Comparison of ENCODE assay signal across 34 cellular contexts in genomic region chr6:4759997-4760396, GRCh38.
"Had no signal": no experiment of that assay in that cellular context is flagged by ENCODE, and none has a peak within 500 bp of the region (broad histone marks: within the 10 kb centered on the region; RNA-seq: fewer than 3 reads in every experiment).

No MANE protein-coding gene starts in this region.

- H3K36me3 ChIP-seq: adrenal gland, brain microvascular endothelial cell, breast epithelium had no signal

- H3K4me1 ChIP-seq: adrenal gland, body of pancreas, breast epithelium had no signal

- H3K4me3 ChIP-seq: adrenal gland, body of pancreas, breast epithelium had no signal

- H3K9me3 ChIP-seq: adrenal gland had no signal

- H3K27ac ChIP-seq: adrenal gland, body of pancreas, brain microvascular endothelial cell, breast epithelium, VCaP had no signal

- ATAC-seq: activated CD8-positive, alpha-beta T cell treated with anti-CD3 and anti-CD28 coated beads for 36 hours; activated naive CD4-positive, alpha-beta T cell treated with anti-CD3 and anti-CD28 coated beads, Interleukin-2, amount 50 U/mL, for 72 hours; activated T-cell treated with anti-CD3 and anti-CD28 coated beads, Interleukin-2, amount 50 U/mL, for 4 hours; activated T-cell treated with anti-CD3 and anti-CD28 coated beads, Interleukin-2, amount 50 U/mL, for 72 hours; activated T-helper 17 cell treated with anti-CD3 and anti-CD28 coated beads, Interleukin-2, amount 50 U/mL, for 72 hours; body of pancreas had no signal

- DNase-seq: activated B cell treated with CpG ODN at 0.5 μM for 24 hours; activated CD4-positive, alpha-beta memory T cell treated with anti-CD3 and anti-CD28 coated beads for 36 hours; activated CD4-positive, alpha-beta T cell treated with anti-CD3 and anti-CD28 coated beads for 4 hours; activated CD4-positive, alpha-beta T cell treated with anti-CD3 and anti-CD28 coated beads, Interleukin-2, amount 10 ng/mL, durations not matched to agents 24 days and 14 days; activated CD4-positive, alpha-beta T cell treated with anti-CD3 and anti-CD28 coated beads, Interleukin-2, amount 50 U/mL, for 1 hour; activated CD4-positive, alpha-beta T cell treated with anti-CD3 and anti-CD28 coated beads, Interleukin-2, amount 50 U/mL, for 4 hours; activated CD4-positive, CD25-positive, alpha-beta regulatory T cell treated with anti-CD3 and anti-CD28 coated beads, Interleukin-2, amount 50 U/mL, for 72 hours; activated CD8-positive, alpha-beta memory T cell treated with anti-CD3 and anti-CD28 coated beads, Interleukin-2, amount 50 U/mL, for 4 hours; activated CD8-positive, alpha-beta T cell treated with anti-CD3 and anti-CD28 coated beads for 36 hours; activated effector memory CD4-positive, alpha-beta T cell treated with anti-CD3 and anti-CD28 coated beads, Interleukin-2, amount 50 U/mL, for 16 hours; activated gamma-delta T cell treated with Interleukin-2 at 50 U/mL for 16 hours; activated naive CD4-positive, alpha-beta T cell; activated naive CD4-positive, alpha-beta T cell treated with anti-CD3 and anti-CD28 coated beads for 36 hours; activated naive CD4-positive, alpha-beta T cell treated with anti-CD3 and anti-CD28 coated beads, Interleukin-2, amount 50 U/mL, for 16 hours; activated naive CD8-positive, alpha-beta T cell treated with anti-CD3 and anti-CD28 coated beads for 36 hours; activated T-cell treated with anti-CD3 and anti-CD28 coated beads for 4 hours; activated T-cell treated with anti-CD3 and anti-CD28 coated beads, Interleukin-2, amount 50 U/mL, for 1 hour; activated T-cell treated with anti-CD3 and anti-CD28 coated beads, Interleukin-2, amount 50 U/mL, for 4 hours; activated T-cell treated with anti-CD3 and anti-CD28 coated beads, Interleukin-2, amount 50 U/mL, for 72 hours; adrenal gland; amniotic stem cell; aorta; body of pancreas; brain microvascular endothelial cell; central memory CD4-positive, alpha-beta T cell; T-helper 1 cell; T-helper 2 cell; T-helper 9 cell had no signal

- H3K27me3 ChIP-seq: adrenal gland, body of pancreas, brain microvascular endothelial cell, breast epithelium had no signal

- FAIRE-seq: astrocyte, TTC549 had no signal
